1 cellular context compared by ENCODE assay signal in genomic region chr2:128374001-128374710, GRCh38.
TF ChIP-seq lines count a peak whose summit lies in the region.

No MANE protein-coding gene starts in this region.

TF ChIP-seq in IMR-90, 13 proteins besides CTCF, POLR2A, EP300 and RAD21 (continued from another document):
- TF ChIP-seq RFX5 (IDR thresholded peaks at IDR 0.05; ENCODE audit: low read depth, low read length), result no peak
- no peak for TF ChIP-seq RCOR1 (IDR thresholded peaks at IDR 0.05; ENCODE audit: insufficient replicate concordance, low read length)
- TF ChIP-seq NFE2L2 (IDR thresholded peaks at IDR 0.05; ENCODE audit: low read depth, low read length), result no peak
- no peak for TF ChIP-seq FOS (IDR thresholded peaks at IDR 0.05; ENCODE audit: low read depth, low read length)
- no peak for TF ChIP-seq ELK1 (IDR thresholded peaks at IDR 0.05; ENCODE audit: borderline replicate concordance, low read depth, low read length)
- no peak for TF ChIP-seq SMC3 (IDR thresholded peaks at IDR 0.05; ENCODE audit: low read depth, low read length)
